ENCODE assay signal across 8 cellular contexts in genomic region chr4:61201562-61202099, GRCh38. TPM values are rescaled to one million over a fixed set of nuclear protein-coding genes. Genes with fewer than 3 reads are reported as not detected.
DNase-seq lines count a peak whose midpoint lies in the region; ATAC-seq and TF ChIP-seq lines count a peak whose summit lies in the region.

No MANE protein-coding gene starts in this region.

- H3K9me3 ChIP-seq in cardiac muscle cell (ENCODE audit: low read depth), result no peaks in the 10 kb centered on the region

- H3K27ac Mint-ChIP-seq in progenitor cell of endocrine pancreas, result peak overlapping the region; percentile 45

- ATAC-seq in SK-N-SH treated with all-trans-retinoic acid at 6 μM for 48 hours, result peak; percentile 14; the same call in 2 of the 3 replicates
- no peak for ATAC-seq in HG03442 (IDR thresholded peaks at IDR 0.05; ENCODE audit: unreplicated experiment)
- ATAC-seq in GM19328 (IDR thresholded peaks at IDR 0.05; ENCODE audit: unreplicated experiment), result no peak
- no peak for ATAC-seq in GM19395 (IDR thresholded peaks at IDR 0.05; ENCODE audit: unreplicated experiment)

- peak; percentile 8 for DNase-seq in GM10248 (ENCODE audit: extremely low spot score)
- DNase-seq in cardiac muscle cell (ENCODE audit: low read depth in 1 of 2, low spot score in 1 of 2), result peak; percentile 12 to 23
- DNase-seq in progenitor cell of endocrine pancreas (ENCODE audit: low spot score, unreplicated experiment), result peak; percentile 15
- DNase-seq in dedifferentiated amniotic fluid mesenchymal stem cell (ENCODE audit: extremely low spot score), result no peak

- peaks cover 77% of the 10 kb centered on the region for H3K27me3 Mint-ChIP-seq in progenitor cell of endocrine pancreas

- H3K4me1 ChIP-seq in cardiac muscle cell (ENCODE audit: low read depth), result peaks cover 4% of the 10 kb centered on the region

- H3K27ac ChIP-seq in cardiac muscle cell, result no peak overlapping the region

- POLR2A ChIA-PET in GM10248 (lab: Yijun Ruan, JAX), result no interaction called here

- H3K4me3 Mint-ChIP-seq in progenitor cell of endocrine pancreas (ENCODE audit: low read depth), result peak overlapping the region; percentile 99

- H3K9me3 Mint-ChIP-seq in progenitor cell of endocrine pancreas (ENCODE audit: low read depth), result no peaks in the 10 kb centered on the region

- peaks cover 52% of the 10 kb centered on the region for H3K27me3 ChIP-seq in cardiac muscle cell

- no peaks in the 10 kb centered on the region for H3K36me3 ChIP-seq in cardiac muscle cell

- peak overlapping the region; percentile 59 for H3K4me3 ChIP-seq in cardiac muscle cell

- TF ChIP-seq CTCF in GM10248 (IDR thresholded peaks at IDR 0.05; ENCODE audit: control extremely low read depth, extremely low read depth, low read depth, missing control alignments), result no peak
- TF ChIP-seq CTCF in cardiac muscle cell (IDR thresholded peaks at IDR 0.05; ENCODE audit: low read depth, low read length), result no peak
- peak; percentile 18 for TF ChIP-seq CTCF in progenitor cell of endocrine pancreas (IDR thresholded peaks at IDR 0.05; ENCODE audit: unreplicated experiment)

- H3K4me1 Mint-ChIP-seq in progenitor cell of endocrine pancreas (ENCODE audit: low read depth), result peaks cover 24% of the 10 kb centered on the region

- H3K36me3 Mint-ChIP-seq in progenitor cell of endocrine pancreas (ENCODE audit: insufficient read depth), result no peaks in the 10 kb centered on the region

- CTCF ChIA-PET in GM10248 (lab: Yijun Ruan, JAX), result no interaction called here

TF ChIP-seq in SK-N-SH treated with all-trans-retinoic acid at 6 μM for 48 hours, 23 proteins besides CTCF, POLR2A, EP300 and RAD21:
- no peak for TF ChIP-seq ZNF8 (CRISPR knock-in tag; IDR thresholded peaks at IDR 0.05)
- no peak for TF ChIP-seq ARNTL (CRISPR knock-in tag; IDR thresholded peaks at IDR 0.05; ENCODE audit: borderline replicate concordance, low read depth)
- TF ChIP-seq TCF4 (CRISPR knock-in tag; IDR thresholded peaks at IDR 0.05; ENCODE audit: borderline replicate concordance), result no peak
- no peak for TF ChIP-seq TOX (CRISPR knock-in tag; IDR thresholded peaks at IDR 0.05; ENCODE audit: borderline replicate concordance)
- no peak for TF ChIP-seq PATZ1 (CRISPR knock-in tag; IDR thresholded peaks at IDR 0.05; ENCODE audit: borderline replicate concordance)
- TF ChIP-seq ZFP3 (CRISPR knock-in tag; IDR thresholded peaks at IDR 0.05), result no peak
- no peak for TF ChIP-seq POU6F1 (CRISPR knock-in tag; IDR thresholded peaks at IDR 0.05; ENCODE audit: borderline replicate concordance, low read depth)
- no peak for TF ChIP-seq ZFP30 (CRISPR knock-in tag; IDR thresholded peaks at IDR 0.05)
- no peak for TF ChIP-seq ESRRG (CRISPR knock-in tag; IDR thresholded peaks at IDR 0.05)
- no peak for TF ChIP-seq ISL1 (CRISPR knock-in tag; IDR thresholded peaks at IDR 0.05)
- TF ChIP-seq ZNF565 (CRISPR knock-in tag; conservative IDR thresholded peaks at IDR 0.05; ENCODE audit: low read depth), result no peak
- no peak for TF ChIP-seq GLIS3 (CRISPR knock-in tag; IDR thresholded peaks at IDR 0.05)
TF ChIP-seq in SK-N-SH treated with all-trans-retinoic acid at 6 μM for 48 hours: peak in this region for 0.

RNA-seq across cellular contexts. Expression of gene ADGRL3, which starts 1.5 kb away (rescaled TPM):
- total RNA-seq in cardiac muscle cell, result 4.8 and 8.0 TPM in 2 replicates
- 2.4 and 2.8 TPM in 2 replicates for polyA plus RNA-seq in cardiac muscle cell
- 5.6 and 7.0 TPM in 2 replicates for total RNA-seq in progenitor cell of endocrine pancreas
